In genomic region chr15:40155270-40155910, GRCh38 we compare ENCODE assay signal across 13 cellular contexts. TPM values are rescaled to one million over a fixed set of nuclear protein-coding genes. Genes with fewer than 3 reads are reported as not detected.
DNase-seq lines count a peak whose midpoint lies in the region; ATAC-seq and TF ChIP-seq lines count a peak whose summit lies in the region.
"Had no signal": no experiment of that assay in that cellular context is flagged by ENCODE, and none has a peak within 500 bp of the region (broad histone marks: within the 10 kb centered on the region; RNA-seq: fewer than 3 reads in every experiment).

No MANE protein-coding gene starts in this region.

- peak overlapping the region; percentile 27 for H3K9ac ChIP-seq in HUES6 (ENCODE audit: low read length)

- H3K27ac ChIP-seq in HUES6 (ENCODE audit: low read depth, low read length) (peak overlapping the region; percentile 45; the same call in 1 of the 2 replicates), RWPE2 (ENCODE audit: poor library complexity, severe bottlenecking) (peak overlapping the region; percentile 1)
- H3K27ac ChIP-seq: epithelial cell of prostate had no signal

- no peak for TF ChIP-seq CTCF in RWPE2 (IDR thresholded peaks at IDR 0.05; ENCODE audit: poor library complexity, severe bottlenecking)

- H3K4me3 ChIP-seq in HUES6 (ENCODE audit: low read depth, low read length) (peak overlapping the region; percentile 15; the same call in 1 of the 2 replicates), RWPE2 (ENCODE audit: severe bottlenecking) (no peak overlapping the region)
- H3K4me3 ChIP-seq: MG63 had no signal

- H3K4me1 ChIP-seq in HUES6 (ENCODE audit: control insufficient read depth, insufficient read depth, low read length) (peaks cover 34% of the 10 kb centered on the region), RWPE2 (ENCODE audit: insufficient read depth, poor library complexity, severe bottlenecking) (peaks cover 30% of the 10 kb centered on the region)

- H3K9me3 ChIP-seq in HUES6 (ENCODE audit: control insufficient read depth, insufficient read depth, low read depth, low read length) (no peaks in the 10 kb centered on the region), RWPE2 (ENCODE audit: severe bottlenecking) (no peaks in the 10 kb centered on the region)
- H3K9me3 ChIP-seq: MG63 had no signal

- no peaks in the 10 kb centered on the region for H3K27me3 ChIP-seq in HUES6 (ENCODE audit: control insufficient read depth, insufficient read depth, low read length)
- H3K27me3 ChIP-seq in RWPE2 (ENCODE audit: insufficient read depth, poor library complexity, severe bottlenecking), result no peaks in the 10 kb centered on the region
- H3K27me3 ChIP-seq: MG63 had no signal

- DNase-seq in COR-L47 (lab: John Stamatoyannopoulos, UW), result peak; percentile 68
- DNase-seq in RWPE2 (ENCODE audit: low spot score), result peak; percentile 80
- peak; percentile 86 for DNase-seq in left kidney (ENCODE audit: low read depth, low spot score)
- no peak for DNase-seq in DMS114 treated with DMSO at 0.1 percent for 48 hours (lab: John Stamatoyannopoulos, UW; ENCODE audit: unreplicated experiment)
- DNase-seq in kidney glomerular epithelial cell (lab: John Stamatoyannopoulos, UW), result no peak
- DNase-seq in SK-N-DZ (ENCODE audit: low spot score), result no peak
- DNase-seq: AML-193; HCEC 1CT; MG63; stimulated activated CD4-positive, alpha-beta T cell treated with anti-CD3 and anti-CD28 coated beads, Interleukin-2, amount 100 ng/mL, for 24 hours had no signal

- ATAC-seq in RWPE2 (ENCODE audit: low read depth) (peak; percentile 82), HG03571 (IDR thresholded peaks at IDR 0.05; ENCODE audit: unreplicated experiment) (no peak)

- H3K36me3 ChIP-seq in HUES6 (ENCODE audit: control insufficient read depth, insufficient read depth, low read length) (no peaks in the 10 kb centered on the region), RWPE2 (ENCODE audit: low read depth) (no peaks in the 10 kb centered on the region)
- H3K36me3 ChIP-seq: MG63 had no signal

RNA-seq across cellular contexts. Expression of gene BUB1B, which starts 5.5 kb away (rescaled TPM):
- 89.7 and 93.3 TPM in 2 replicates for polyA plus RNA-seq in SK-N-DZ (2014; cell fraction: cytosol; rRNA removed)
- polyA plus RNA-seq in SK-N-DZ (2014; cell fraction: nucleus; rRNA removed), result 216 and 329 TPM in 2 replicates

RNA-seq across cellular contexts. Expression of gene BMF, which starts 46.7 kb away (rescaled TPM):
- polyA plus RNA-seq in SK-N-DZ (2014; cell fraction: cytosol; rRNA removed), result 9.4 and 12.3 TPM in 2 replicates
- polyA plus RNA-seq in SK-N-DZ (2014; cell fraction: nucleus; rRNA removed), result 6.8 and 12.3 TPM in 2 replicates

Comparison
In these comparisons a context has a peak if more than half of its experiments do, and no peak if none do; other contexts are left out.
1. DNase-seq: peak in COR-L47 (single experiment), RWPE2 (single experiment) and left kidney (single experiment); none in DMS114 treated with DMSO at 0.1 percent for 48 hours (single experiment), kidney glomerular epithelial cell (single experiment) and SK-N-DZ (single experiment).